9 cellular contexts compared by ENCODE assay signal in the genomic region with DNA sequence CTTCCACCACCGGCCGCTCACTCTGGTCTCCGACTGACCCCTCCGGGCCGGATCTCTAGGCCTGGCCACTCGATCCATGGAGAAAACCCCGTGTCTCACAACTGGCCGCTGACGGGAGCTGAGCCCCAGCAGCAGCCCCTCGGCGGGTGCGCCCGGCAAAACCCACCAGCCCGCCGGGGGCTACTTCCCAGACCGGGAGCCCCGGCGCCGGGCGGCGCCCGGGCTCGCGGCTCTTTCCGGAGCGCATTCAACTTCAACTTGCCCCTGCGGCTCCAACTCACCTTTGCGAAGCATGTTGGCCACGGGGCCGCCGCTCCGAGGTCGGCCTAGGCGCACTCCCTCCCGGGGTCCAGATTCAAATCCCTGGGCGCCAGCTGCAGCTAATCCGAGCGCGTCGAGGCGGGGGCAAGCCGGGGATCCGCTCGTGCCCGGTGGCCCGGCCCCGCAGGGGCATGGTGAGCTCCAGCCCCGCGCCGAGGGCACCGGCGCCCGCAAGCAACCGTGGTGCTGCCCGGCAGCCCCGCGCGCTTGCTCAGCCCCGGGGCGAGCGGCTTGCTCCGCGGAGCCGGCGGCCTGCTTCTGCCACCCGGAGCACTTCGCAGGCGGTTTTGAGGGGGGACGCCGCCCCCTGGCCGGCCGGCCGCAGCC. TPM values are rescaled to one million over a fixed set of nuclear protein-coding genes. Genes with fewer than 3 reads are reported as not detected.
A peak's percentile ranks its signal among the peaks of the same experiment; 100 is the strongest.
DNase-seq lines count a peak whose midpoint lies in the region; TF ChIP-seq lines count a peak whose summit lies in the region.
"Had no signal": no experiment of that assay in that cellular context is flagged by ENCODE, and none has a peak within 500 bp of the region (broad histone marks: within the 10 kb centered on the region; RNA-seq: fewer than 3 reads in every experiment).

No MANE protein-coding gene starts in this region.

- H2AFZ ChIP-seq in parathyroid adenoma, result peak overlapping the region; percentile 84

- H3K4me1 ChIP-seq in NT2/D1 (ENCODE audit: insufficient read depth, insufficient read length), result peaks cover 23% of the 10 kb centered on the region
- peaks cover 4% of the 10 kb centered on the region in 2 donors for H3K4me1 ChIP-seq in esophagus (ENCODE audit: control insufficient read depth in 2 of 2, insufficient read depth in 2 of 2, low read length in 1 of 2)
- no peaks in the 10 kb centered on the region for H3K4me1 ChIP-seq in parathyroid adenoma

- DNase-seq in Caki2 (ENCODE audit: low read depth) (peak; percentile 32), NT2/D1 (ENCODE audit: low read depth, low spot score) (no peak), NCI-H774 (lab: John Stamatoyannopoulos, UW) (no peak), GM13977 (ENCODE audit: low spot score) (no peak)
- DNase-seq in activated CD4-positive, alpha-beta T cell treated with anti-CD3 and anti-CD28 coated beads, Interleukin-2, amount 50 U/mL, for 4 hours, result no peak
- DNase-seq in stimulated activated naive CD4-positive, alpha-beta T cell (lab: John Stamatoyannopoulos, UW), result no peak
- DNase-seq: HCEC 1CT had no signal

- H3K9ac ChIP-seq in NT2/D1 (ENCODE audit: insufficient read length, low read depth) (peak overlapping the region; percentile 90), parathyroid adenoma (no peak overlapping the region)

- H3K4me3 ChIP-seq in NT2/D1 (ENCODE audit: insufficient read length, low read depth) (peak overlapping the region; percentile 73), esophagus (ENCODE audit: low read depth in 1 of 2, low read length in 2 of 2) (peak overlapping the region; percentile 52 to 53), parathyroid adenoma (ENCODE audit: low read depth, low read length) (peak overlapping the region; percentile 54)

- H3K9me3 ChIP-seq in NT2/D1 (ENCODE audit: insufficient read depth, low read length) (no peaks in the 10 kb centered on the region), esophagus (ENCODE audit: control insufficient read depth in 2 of 2, insufficient read depth in 1 of 2, low read depth in 1 of 2, low read length in 1 of 2) (no peaks in the 10 kb centered on the region), parathyroid adenoma (ENCODE audit: control insufficient read depth, low read length) (no peaks in the 10 kb centered on the region)

- no peak for TF ChIP-seq CTCF in parathyroid adenoma (IDR thresholded peaks at IDR 0.05)
- no peak for TF ChIP-seq CTCF in GM13977 (IDR thresholded peaks at IDR 0.05; ENCODE audit: extremely low read depth, insufficient read depth, missing control alignments)

- H3K27ac ChIP-seq in esophagus (ENCODE audit: low read depth in 2 of 2, low read length in 1 of 2) (peak overlapping the region in 1 of 2 donors; percentile 10), parathyroid adenoma (no peak overlapping the region)

- in situ Hi-C loops in Caki2 (cut with HindIII; ENCODE audit: low pct_unique_long_range_greater_than_20kb, low sequenced_read_pairs), result no loop called here
- in situ Hi-C loops in GM13977 (cut with MboI; ENCODE audit: low pct_unique_long_range_greater_than_20kb, low sequenced_read_pairs, unreplicated experiment), result loop anchor here (25.0 kb wide), 1 partner anchor 312 kb away; the partner anchor contains the start of genes TLCD2 and WDR81

- 1% methylated on average over 52 to 73 of the region's 73 CpGs for WGBS in esophagus, 2 donors

- H3K79me2 ChIP-seq in parathyroid adenoma, result no peaks in the 10 kb centered on the region

- peak overlapping the region; percentile 83 for H3K4me2 ChIP-seq in parathyroid adenoma (ENCODE audit: low read length)

- H3K36me3 ChIP-seq in NT2/D1 (ENCODE audit: insufficient read depth, insufficient read length, low read length) (no peaks in the 10 kb centered on the region), esophagus (ENCODE audit: control insufficient read depth in 2 of 2, insufficient read depth in 2 of 2, low read length in 1 of 2) (no peaks in the 10 kb centered on the region), parathyroid adenoma (ENCODE audit: control insufficient read depth, insufficient read depth, low read length) (no peaks in the 10 kb centered on the region)

- H3K27me3 ChIP-seq in NT2/D1 (ENCODE audit: insufficient read depth, insufficient read length) (peaks cover 54% of the 10 kb centered on the region), esophagus (ENCODE audit: control insufficient read depth in 1 of 2, insufficient read depth in 2 of 2, low read length in 2 of 2) (no peaks in the 10 kb centered on the region), parathyroid adenoma (ENCODE audit: control insufficient read depth, insufficient read depth, low read length) (no peaks in the 10 kb centered on the region)

RNA-seq across cellular contexts. Expression of gene RTN4RL1, which starts 0.4 kb away (rescaled TPM):
- total RNA-seq in Caki2 (2014; rRNA removed; shearing (Covaris generic); ENCODE audit: low replicate concordance), result 8.1 and 12.2 TPM in 2 replicates
- polyA plus RNA-seq in esophagus, result 1 to 10 TPM in 1 of 2 donors, under 1 TPM in 1; 0.89 to 2.0 TPM

RNA-seq across cellular contexts. Expression of gene DPH1, which starts 5.3 kb away (rescaled TPM):
- 11.1 and 20.5 TPM in 2 replicates for total RNA-seq in Caki2 (2014; rRNA removed; shearing (Covaris generic); ENCODE audit: low replicate concordance)
- 10 to 100 TPM; 18.8 to 21.0 TPM for polyA plus RNA-seq in esophagus

RNA-seq across cellular contexts. Expression of gene OVCA2, which starts 17.1 kb away (rescaled TPM):
- 39.9 and 53.1 TPM in 2 replicates for total RNA-seq in Caki2 (2014; rRNA removed; shearing (Covaris generic); ENCODE audit: low replicate concordance)
- 10 to 100 TPM; 38.4 to 55.6 TPM for polyA plus RNA-seq in esophagus

RNA-seq across cellular contexts. Expression of gene HIC1, which starts 30.2 kb away (rescaled TPM):
- total RNA-seq in Caki2 (2014; rRNA removed; shearing (Covaris generic); ENCODE audit: low replicate concordance), result not detected in 2 replicates
- polyA plus RNA-seq in esophagus, result 1 to 10 TPM; 1.4 to 1.6 TPM
